Comparison of ENCODE assay signal across 13 cellular contexts in the genomic region with DNA sequence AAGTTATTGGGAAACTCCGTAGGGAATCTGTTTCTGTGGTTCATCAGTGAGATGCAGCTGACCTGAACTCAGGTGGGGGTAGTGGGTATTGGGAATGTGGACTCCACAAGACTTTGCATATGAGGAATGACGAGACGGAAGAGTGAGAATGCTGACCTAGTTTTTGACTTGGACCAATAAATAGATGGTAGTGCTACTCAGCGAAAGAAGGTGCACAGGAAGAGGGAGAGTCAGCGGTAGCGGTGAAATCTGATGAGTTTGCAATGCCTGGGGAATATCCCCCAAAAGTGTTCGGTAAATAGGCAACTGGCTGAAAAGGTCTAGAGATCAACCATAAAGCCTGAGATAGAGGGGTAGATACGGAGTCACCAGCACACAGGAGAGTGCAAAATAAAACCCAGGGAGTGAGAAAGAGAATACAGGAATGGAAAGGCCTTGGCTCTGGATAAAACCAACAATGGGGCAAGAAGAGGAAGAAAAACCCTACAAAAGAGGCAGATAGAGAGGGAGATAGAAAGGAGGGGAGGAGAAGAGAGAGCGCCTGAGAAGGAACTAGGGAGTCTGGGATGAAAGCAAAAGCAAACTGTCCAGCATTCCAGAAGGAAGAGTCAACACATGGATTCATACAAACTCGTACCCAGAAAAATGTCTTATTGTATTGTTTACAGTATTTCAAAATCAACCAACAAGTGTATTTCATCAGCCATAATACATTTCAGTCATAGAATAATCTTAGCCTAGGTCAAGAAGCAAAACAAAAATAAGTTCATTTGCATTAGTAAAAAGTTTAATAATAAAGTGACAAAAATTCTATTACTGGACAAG. TPM values are rescaled to one million over a fixed set of nuclear protein-coding genes. Genes with fewer than 3 reads are reported as not detected.
DNase-seq lines count a peak whose midpoint lies in the region; ATAC-seq, FAIRE-seq and TF ChIP-seq lines count a peak whose summit lies in the region.
"Had no signal": no experiment of that assay in that cellular context is flagged by ENCODE, and none has a peak within 500 bp of the region (broad histone marks: within the 10 kb centered on the region; RNA-seq: fewer than 3 reads in every experiment).

No MANE protein-coding gene starts in this region.

- in situ Hi-C loops in astrocyte of the cerebellum (cut with HindIII; ENCODE audit: low sequenced_read_pairs) = no loop called here

- WGBS in A549 (ENCODE audit: missing lambda C conversion rate) = 61% methylated on average over 10 of the region's 10 CpGs

- H3K27me3 ChIP-seq in iPS-15b (ENCODE audit: control insufficient read depth, insufficient read depth, low read length) = peaks cover 19% of the 10 kb centered on the region

- H3K36me3 ChIP-seq in iPS-15b (ENCODE audit: control insufficient read depth, insufficient read depth, low read length) = no peaks in the 10 kb centered on the region

- H3K27ac ChIP-seq in A549 = peak overlapping the region; percentile 84 to 98

- peak; percentile 44 to 74 for ATAC-seq in A549
- ATAC-seq in Right ventricle myocardium inferior = no peak
- no peak for ATAC-seq in GM21576 (IDR thresholded peaks at IDR 0.05; ENCODE audit: unreplicated experiment)
- ATAC-seq: natural killer cell treated with Interleukin-12 subunit alpha and Interleukin-12 subunit beta and Interleukin-15 and Interleukin-18, amount 100 ng/mL, for 72 hours had no signal

- H3K9ac ChIP-seq in iPS-15b (ENCODE audit: low read depth, low read length) = no peak overlapping the region

- FAIRE-seq in A549 (lab: Jason Lieb, UNC) = no peak

- DNase-seq in A549 (ENCODE audit: low read depth in 1 of 2, low spot score in 1 of 2) (peak; percentile 46 to 77), HT1080 (ENCODE audit: low read depth) (peak; percentile 68), astrocyte of the cerebellum (ENCODE audit: low read depth) (no peak), Right ventricle myocardium inferior (ENCODE audit: missing footprints) (no peak)
- no peak for DNase-seq in stimulated activated naive CD4-positive, alpha-beta T cell (lab: John Stamatoyannopoulos, UW)
- DNase-seq in activated naive CD4-positive, alpha-beta T cell treated with anti-CD3 and anti-CD28 coated beads, Interleukin-2, amount 50 U/mL, for 16 hours = no peak
- DNase-seq: activated CD4-positive, alpha-beta T cell treated with anti-CD3 and anti-CD28 coated beads, Interleukin-2, amount 10 ng/mL, durations not matched to agents 24 days and 14 days; anterior cingulate cortex; NCI-H1105; stimulated activated CD4-positive, alpha-beta T cell treated with anti-CD3 and anti-CD28 coated beads, Interleukin-2, amount 100 ng/mL, for 48 hours had no signal

- H3K4me3 ChIP-seq in A549 (peak overlapping the region; percentile 86), astrocyte of the cerebellum (ENCODE audit: low read depth, low read length) (peak overlapping the region; percentile 26), iPS-15b (ENCODE audit: low read depth, low read length) (peak overlapping the region; percentile 18)

- CTCF ChIA-PET in A549 (lab: Yijun Ruan, JAX) = no interaction called here

- no peak for TF ChIP-seq RAD21 in A549 (conservative IDR thresholded peaks at IDR 0.05 in 1 of 2, IDR thresholded peaks at IDR 0.05 in 1 of 2)

- no peak; a peak in 2 of 5 replicates for TF ChIP-seq EP300 in A549 (IDR thresholded peaks at IDR 0.05)

- H3K4me1 ChIP-seq in A549 (peaks cover 57% of the 10 kb centered on the region), iPS-15b (ENCODE audit: control insufficient read depth, insufficient read depth, low read length) (peaks cover 20% of the 10 kb centered on the region)

- no peak for TF ChIP-seq POLR2A in A549 (IDR thresholded peaks at IDR 0.05; ENCODE audit: low read length)

- POLR2A ChIA-PET in A549 (lab: Yijun Ruan, JAX) = no interaction called here

- intact Hi-C loops in Right ventricle myocardium inferior (cut with DNase I) = no loop called here

- H3K9me3 ChIP-seq in A549 = no peaks in the 10 kb centered on the region
- no peaks in the 10 kb centered on the region for H3K9me3 ChIP-seq in iPS-15b (ENCODE audit: control insufficient read depth, insufficient read depth, low read length)

- H3K4me2 ChIP-seq in A549 = peak overlapping the region; percentile 95

- TF ChIP-seq CTCF in A549 (IDR thresholded peaks at IDR 0.05) (no peak), astrocyte of the cerebellum (IDR thresholded peaks at IDR 0.05; ENCODE audit: low read depth, low read length, missing control alignments) (no peak)

TF ChIP-seq in A549, 52 proteins besides CTCF, POLR2A, EP300 and RAD21 (continues in another document):
- TF ChIP-seq FOSL2 (IDR thresholded peaks at IDR 0.05) (peak; percentile 54; the same call in 1 of the 2 replicates), FOSL2 (CRISPR knock-in tag; IDR thresholded peaks at IDR 0.05) (peak; percentile 78), SMC3 (IDR thresholded peaks at IDR 0.05) (peak; percentile 18; the same call in 1 of the 3 replicates), RCOR1 (IDR thresholded peaks at IDR 0.05; ENCODE audit: low read depth, low read length) (no peak), BHLHE40 (IDR thresholded peaks at IDR 0.05; ENCODE audit: low read depth, low read length) (no peak), NFE2L2 (conservative IDR thresholded peaks at IDR 0.05; ENCODE audit: low read length) (no peak), ZSCAN20 (CRISPR knock-in tag; IDR thresholded peaks at IDR 0.05) (no peak), CEBPB (IDR thresholded peaks at IDR 0.05) (peak; percentile 80 to 91), EHMT2 (IDR thresholded peaks at IDR 0.05; ENCODE audit: low read depth) (no peak), FOSB (CRISPR knock-in tag; IDR thresholded peaks at IDR 0.05) (no peak), HEYL (CRISPR knock-in tag; IDR thresholded peaks at IDR 0.05) (no peak), JUNB (IDR thresholded peaks at IDR 0.05) (peak; percentile 69), KDM5A (IDR thresholded peaks at IDR 0.05) (no peak), MAZ (IDR thresholded peaks at IDR 0.05; ENCODE audit: borderline replicate concordance, low read depth, low read length) (no peak), JUN (IDR thresholded peaks at IDR 0.05) (peak; percentile 40 to 47; a peak in 1 of 5 replicates), PHF8 (IDR thresholded peaks at IDR 0.05; ENCODE audit: borderline replicate concordance, low read depth) (no peak), HOXB13 (CRISPR knock-in tag; IDR thresholded peaks at IDR 0.05; ENCODE audit: low read depth) (no peak), ZFP36 (IDR thresholded peaks at IDR 0.05; ENCODE audit: borderline replicate concordance, partially characterized antibody) (no peak), ZC3H11A (IDR thresholded peaks at IDR 0.05) (no peak), RARB (CRISPR knock-in tag; IDR thresholded peaks at IDR 0.05) (no peak), RNF2 (IDR thresholded peaks at IDR 0.05; ENCODE audit: borderline replicate concordance, low read depth) (no peak), MAFK (IDR thresholded peaks at IDR 0.05; ENCODE audit: partially characterized antibody) (peak; percentile 45), CHD2 (IDR thresholded peaks at IDR 0.05; ENCODE audit: low read length, partially characterized antibody) (no peak), EHF (CRISPR knock-in tag; IDR thresholded peaks at IDR 0.05) (no peak), HDAC2 (IDR thresholded peaks at IDR 0.05) (no peak), SREBF2 (IDR thresholded peaks at IDR 0.05) (no peak), TP53 (CRISPR knock-in tag; IDR thresholded peaks at IDR 0.05) (no peak)
- TF ChIP-seq, protein P1, sequence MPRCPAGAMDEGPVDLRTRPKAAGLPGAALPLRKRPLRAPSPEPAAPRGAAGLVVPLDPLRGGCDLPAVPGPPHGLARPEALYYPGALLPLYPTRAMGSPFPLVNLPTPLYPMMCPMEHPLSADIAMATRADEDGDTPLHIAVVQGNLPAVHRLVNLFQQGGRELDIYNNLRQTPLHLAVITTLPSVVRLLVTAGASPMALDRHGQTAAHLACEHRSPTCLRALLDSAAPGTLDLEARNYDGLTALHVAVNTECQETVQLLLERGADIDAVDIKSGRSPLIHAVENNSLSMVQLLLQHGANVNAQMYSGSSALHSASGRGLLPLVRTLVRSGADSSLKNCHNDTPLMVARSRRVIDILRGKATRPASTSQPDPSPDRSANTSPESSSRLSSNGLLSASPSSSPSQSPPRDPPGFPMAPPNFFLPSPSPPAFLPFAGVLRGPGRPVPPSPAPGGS (IDR thresholded peaks at IDR 0.05) = no peak
- TF ChIP-seq, protein P2, sequence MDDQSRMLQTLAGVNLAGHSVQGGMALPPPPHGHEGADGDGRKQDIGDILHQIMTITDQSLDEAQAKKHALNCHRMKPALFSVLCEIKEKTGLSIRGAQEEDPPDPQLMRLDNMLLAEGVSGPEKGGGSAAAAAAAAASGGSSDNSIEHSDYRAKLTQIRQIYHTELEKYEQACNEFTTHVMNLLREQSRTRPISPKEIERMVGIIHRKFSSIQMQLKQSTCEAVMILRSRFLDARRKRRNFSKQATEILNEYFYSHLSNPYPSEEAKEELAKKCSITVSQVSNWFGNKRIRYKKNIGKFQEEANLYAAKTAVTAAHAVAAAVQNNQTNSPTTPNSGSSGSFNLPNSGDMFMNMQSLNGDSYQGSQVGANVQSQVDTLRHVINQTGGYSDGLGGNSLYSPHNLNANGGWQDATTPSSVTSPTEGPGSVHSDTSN (IDR thresholded peaks at IDR 0.05) = no peak
- TF ChIP-seq, protein P3, sequence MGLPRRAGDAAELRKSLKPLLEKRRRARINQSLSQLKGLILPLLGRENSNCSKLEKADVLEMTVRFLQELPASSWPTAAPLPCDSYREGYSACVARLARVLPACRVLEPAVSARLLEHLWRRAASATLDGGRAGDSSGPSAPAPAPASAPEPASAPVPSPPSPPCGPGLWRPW (IDR thresholded peaks at IDR 0.05) = peak; percentile 44; the same call in 1 of the 2 replicates

RNA-seq across cellular contexts. Expression of a gene that starts 5.4 kb away (rescaled TPM):
- polyA plus RNA-seq in A549 (2011; rRNA removed) (83.8 and 84.4 TPM in 2 replicates), A549 (2017; fragmentation: RNase III; extraction: RNeasy Plus Mini Kit Qiagen cat#74134 plus additional on column Dnase treatment) (27.8 to 36.1 TPM (median 30.5 TPM) in 3 replicates)
- 15.8 and 18.9 TPM in 2 replicates for polyA plus RNA-seq in A549 (2012; cell fraction: cytosol; rRNA removed)
- polyA plus RNA-seq in A549 (2012; cell fraction: nucleus; rRNA removed) = 18.6 and 22.8 TPM in 2 replicates
- 92.1 and 99.7 TPM in 2 replicates for polyA minus RNA-seq in A549 (2011; rRNA and poly(A)+ RNA removed)
- total RNA-seq in HT1080 (2014; rRNA removed; shearing (Covaris generic)) = 59.1 and 70.1 TPM in 2 replicates
- polyA plus RNA-seq in HT1080 (2015; cell fraction: cytosol; rRNA removed) = 32.1 and 46.1 TPM in 2 replicates
- polyA plus RNA-seq in HT1080 (2015; cell fraction: nucleus; rRNA removed) = 65.3 and 75.8 TPM in 2 replicates
- 48.4 TPM for total RNA-seq in Right ventricle myocardium inferior

Comparison
In these comparisons a context has a peak if more than half of its experiments do, and no peak if none do; other contexts are left out.
1. ATAC-seq: peak in A549 (2 of 2); none in Right ventricle myocardium inferior (single experiment) and GM21576 (single experiment).
2. DNase-seq: peak in A549 (2 of 2) and HT1080 (single experiment); none in astrocyte of the cerebellum (single experiment), Right ventricle myocardium inferior (single experiment), stimulated activated naive CD4-positive, alpha-beta T cell (0 of 6) and activated naive CD4-positive, alpha-beta T cell treated with anti-CD3 and anti-CD28 coated beads, Interleukin-2, amount 50 U/mL, for 16 hours (single experiment).
3. H3K4me3 ChIP-seq: peak in every context shown above with its lines; median percentile 86 in A549; 26 in astrocyte of the cerebellum; 18 in iPS-15b.